In genomic region chr3:107946700-107947099, GRCh38 we compare ENCODE assay signal across 2 cellular contexts.
TF ChIP-seq lines count a peak whose summit lies in the region.

No MANE protein-coding gene starts in this region.

TF ChIP-seq in HCT116, 20 proteins besides CTCF, POLR2A, EP300 and RAD21:
- no peak for TF ChIP-seq CEBPB (IDR thresholded peaks at IDR 0.05; ENCODE audit: low read depth)
- TF ChIP-seq, protein P1, sequence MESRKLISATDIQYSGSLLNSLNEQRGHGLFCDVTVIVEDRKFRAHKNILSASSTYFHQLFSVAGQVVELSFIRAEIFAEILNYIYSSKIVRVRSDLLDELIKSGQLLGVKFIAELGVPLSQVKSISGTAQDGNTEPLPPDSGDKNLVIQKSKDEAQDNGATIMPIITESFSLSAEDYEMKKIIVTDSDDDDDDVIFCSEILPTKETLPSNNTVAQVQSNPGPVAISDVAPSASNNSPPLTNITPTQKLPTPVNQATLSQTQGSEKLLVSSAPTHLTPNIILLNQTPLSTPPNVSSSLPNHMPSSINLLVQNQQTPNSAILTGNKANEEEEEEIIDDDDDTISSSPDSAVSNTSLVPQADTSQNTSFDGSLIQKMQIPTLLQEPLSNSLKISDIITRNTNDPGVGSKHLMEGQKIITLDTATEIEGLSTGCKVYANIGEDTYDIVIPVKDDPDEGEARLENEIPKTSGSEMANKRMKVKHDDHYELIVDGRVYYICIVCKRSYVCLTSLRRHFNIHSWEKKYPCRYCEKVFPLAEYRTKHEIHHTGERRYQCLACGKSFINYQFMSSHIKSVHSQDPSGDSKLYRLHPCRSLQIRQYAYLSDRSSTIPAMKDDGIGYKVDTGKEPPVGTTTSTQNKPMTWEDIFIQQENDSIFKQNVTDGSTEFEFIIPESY (IDR thresholded peaks at IDR 0.05; ENCODE audit: extremely low read depth, insufficient replicate concordance, low read length), result no peak
- no peak for TF ChIP-seq EZH2phosphoT487 (IDR thresholded peaks at IDR 0.05; ENCODE audit: borderline replicate concordance)
- no peak for TF ChIP-seq SIN3A (IDR thresholded peaks at IDR 0.05; ENCODE audit: low read depth)
- no peak for TF ChIP-seq TCF7L2 (IDR thresholded peaks at IDR 0.05; ENCODE audit: borderline replicate concordance, extremely low read depth, insufficient read depth, insufficient read length)
- TF ChIP-seq REST (IDR thresholded peaks at IDR 0.05; ENCODE audit: low read depth), result no peak

TF ChIP-seq in H1, 55 proteins besides CTCF, POLR2A, EP300 and RAD21:
- TF ChIP-seq, protein P2, sequence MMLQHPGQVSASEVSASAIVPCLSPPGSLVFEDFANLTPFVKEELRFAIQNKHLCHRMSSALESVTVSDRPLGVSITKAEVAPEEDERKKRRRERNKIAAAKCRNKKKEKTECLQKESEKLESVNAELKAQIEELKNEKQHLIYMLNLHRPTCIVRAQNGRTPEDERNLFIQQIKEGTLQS (IDR thresholded peaks at IDR 0.05; ENCODE audit: insufficient read depth, low read depth, low read length), result no peak
- TF ChIP-seq, protein P3, sequence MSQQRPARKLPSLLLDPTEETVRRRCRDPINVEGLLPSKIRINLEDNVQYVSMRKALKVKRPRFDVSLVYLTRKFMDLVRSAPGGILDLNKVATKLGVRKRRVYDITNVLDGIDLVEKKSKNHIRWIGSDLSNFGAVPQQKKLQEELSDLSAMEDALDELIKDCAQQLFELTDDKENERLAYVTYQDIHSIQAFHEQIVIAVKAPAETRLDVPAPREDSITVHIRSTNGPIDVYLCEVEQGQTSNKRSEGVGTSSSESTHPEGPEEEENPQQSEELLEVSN (IDR thresholded peaks at IDR 0.05), result no peak
- TF ChIP-seq CBX5 (IDR thresholded peaks at IDR 0.05; ENCODE audit: low read depth, low read length), result no peak
- TF ChIP-seq RXRA (IDR thresholded peaks at IDR 0.05; ENCODE audit: insufficient read depth, low read depth, low read length), result no peak
- no peak for TF ChIP-seq TBP (IDR thresholded peaks at IDR 0.05; ENCODE audit: low read depth, low read length)
- TF ChIP-seq GTF2F1 (IDR thresholded peaks at IDR 0.05; ENCODE audit: borderline replicate concordance, low read depth, low read length), result no peak
- no peak for TF ChIP-seq SP1 (IDR thresholded peaks at IDR 0.05; ENCODE audit: low read depth, low read length)
- TF ChIP-seq FOSL1 (IDR thresholded peaks at IDR 0.05; ENCODE audit: insufficient read depth, low read depth, low read length), result no peak
- no peak for TF ChIP-seq KDM5A (IDR thresholded peaks at IDR 0.05; ENCODE audit: low read length)
- TF ChIP-seq CTBP2 (IDR thresholded peaks at IDR 0.05; ENCODE audit: borderline replicate concordance, insufficient read depth, insufficient read length, low read length), result no peak
